In genomic region chr4:1862961-1863296, GRCh38 we compare ENCODE assay signal across 12 cellular contexts. TPM values are rescaled to one million over a fixed set of nuclear protein-coding genes. Genes with fewer than 3 reads are reported as not detected.
A peak's percentile ranks its signal among the peaks of the same experiment; 100 is the strongest.
DNase-seq lines count a peak whose midpoint lies in the region; ATAC-seq, FAIRE-seq and TF ChIP-seq lines count a peak whose summit lies in the region.
"Had no signal": no experiment of that assay in that cellular context is flagged by ENCODE, and none has a peak within 500 bp of the region (broad histone marks: within the 10 kb centered on the region; RNA-seq: fewer than 3 reads in every experiment).

No MANE protein-coding gene starts in this region.

- intact Hi-C loops in CD8-positive, alpha-beta T cell (cut with DNase I, micrococcal nuclease), result loop anchor here in 1 of 2 experiments (1.0 kb wide), 1 partner anchor 7 kb away; no protein-coding TSS in a partner anchor

- H3K36me3 ChIP-seq in CD8-positive, alpha-beta T cell (ENCODE audit: insufficient read depth, low read length), result no peaks in the 10 kb centered on the region
- H3K36me3 ChIP-seq in HUES6 (ENCODE audit: control insufficient read depth, insufficient read depth, low read length) (no peaks in the 10 kb centered on the region), astrocyte (ENCODE audit: insufficient read depth, low read length) (no peaks in the 10 kb centered on the region)
- H3K36me3 ChIP-seq: upper lobe of left lung had no signal

- H2AFZ ChIP-seq in astrocyte (ENCODE audit: low read depth, low read length), result no peak overlapping the region

- TF ChIP-seq CTCF in CD8-positive, alpha-beta T cell (IDR thresholded peaks at IDR 0.05), result no peak
- TF ChIP-seq CTCF in astrocyte (IDR thresholded peaks at IDR 0.05; ENCODE audit: insufficient read depth, low read depth, low read length), result no peak
- TF ChIP-seq CTCF in neural crest cell (conservative IDR thresholded peaks at IDR 0.05), result no peak

- no peaks in the 10 kb centered on the region for H3K9me3 ChIP-seq in CD8-positive, alpha-beta T cell (ENCODE audit: low read length)
- no peaks in the 10 kb centered on the region for H3K9me3 ChIP-seq in HUES6 (ENCODE audit: control insufficient read depth, insufficient read depth, low read depth, low read length)
- H3K9me3 ChIP-seq in astrocyte (ENCODE audit: insufficient read depth, low read depth, low read length), result no peaks in the 10 kb centered on the region
- H3K9me3 ChIP-seq: upper lobe of left lung had no signal

- H3K79me2 ChIP-seq in astrocyte (ENCODE audit: insufficient read depth, low read length), result no peaks in the 10 kb centered on the region

- CTCF ChIA-PET in CD8-positive, alpha-beta T cell (lab: Charles Lee), result interaction anchor here (1.0 to 2.4 kb wide), 2 partner anchors 12 to 37 kb away, joined by 3 to 11 read pairs; no protein-coding TSS in a partner anchor

- ATAC-seq in CD8-positive, alpha-beta T cell, result peak; percentile 13
- no peak for ATAC-seq in HG03354 (IDR thresholded peaks at IDR 0.05; ENCODE audit: poor library complexity, severe bottlenecking, unreplicated experiment)
- no peak for ATAC-seq in HG02798 (IDR thresholded peaks at IDR 0.05; ENCODE audit: poor library complexity, unreplicated experiment)
- ATAC-seq: left cardiac atrium had no signal

- peak overlapping the region; percentile 80 for H3K4me3 Mint-ChIP-seq in CD8-positive, alpha-beta T cell
- H3K4me3 Mint-ChIP-seq in astrocyte (ENCODE audit: unreplicated experiment) (no peak overlapping the region), neural crest cell (peak overlapping the region; percentile 79)

- DNase-seq in CD8-positive, alpha-beta T cell, result no peak
- DNase-seq in astrocyte (ENCODE audit: low read depth) (no peak), neural crest cell (ENCODE audit: low read depth, low spot score) (no peak), GF-D8 (lab: John Stamatoyannopoulos, UW) (no peak)
- DNase-seq: IMR-90, left cardiac atrium, NCI-H1092 had no signal

- H3K27ac Mint-ChIP-seq in CD8-positive, alpha-beta T cell, result peak overlapping the region; percentile 79
- H3K27ac Mint-ChIP-seq in astrocyte (ENCODE audit: unreplicated experiment), result no peak overlapping the region
- H3K27ac Mint-ChIP-seq in neural crest cell (ENCODE audit: unreplicated experiment), result no peak overlapping the region

- no peaks in the 10 kb centered on the region for H3K9me3 Mint-ChIP-seq in CD8-positive, alpha-beta T cell
- no peaks in the 10 kb centered on the region for H3K9me3 Mint-ChIP-seq in astrocyte (ENCODE audit: unreplicated experiment)
- no peaks in the 10 kb centered on the region for H3K9me3 Mint-ChIP-seq in neural crest cell

- POLR2A ChIA-PET in CD8-positive, alpha-beta T cell (lab: Charles Lee), result interaction anchor here (0.5 kb wide), 1 partner anchor 30 kb away, joined by 5 read pairs; no protein-coding TSS in a partner anchor

- H3K27ac ChIP-seq in CD8-positive, alpha-beta T cell (ENCODE audit: low read depth, low read length), result no peak overlapping the region
- H3K27ac ChIP-seq in HUES6 (ENCODE audit: low read depth, low read length) (no peak overlapping the region), astrocyte (ENCODE audit: low read depth, low read length) (no peak overlapping the region)
- H3K27ac ChIP-seq: upper lobe of left lung had no signal

- FAIRE-seq in astrocyte (lab: Jason Lieb, UNC), result no peak
- FAIRE-seq: GM18507 had no signal

- H3K27me3 ChIP-seq in CD8-positive, alpha-beta T cell (ENCODE audit: insufficient read depth, low read length), result no peaks in the 10 kb centered on the region
- peaks cover 98% of the 10 kb centered on the region for H3K27me3 ChIP-seq in HUES6 (ENCODE audit: control insufficient read depth, insufficient read depth, low read length)
- H3K27me3 ChIP-seq in astrocyte (ENCODE audit: insufficient read depth, low read length), result no peaks in the 10 kb centered on the region

- no peaks in the 10 kb centered on the region for H3K36me3 Mint-ChIP-seq in CD8-positive, alpha-beta T cell
- H3K36me3 Mint-ChIP-seq in astrocyte (ENCODE audit: low read depth, unreplicated experiment) (no peaks in the 10 kb centered on the region), neural crest cell (ENCODE audit: low read depth) (no peaks in the 10 kb centered on the region)

- H4K20me1 ChIP-seq in astrocyte (ENCODE audit: insufficient read depth, low read length), result no peaks in the 10 kb centered on the region

- peak overlapping the region; percentile 60 for H3K4me2 ChIP-seq in astrocyte (ENCODE audit: low read length)

- no peaks in the 10 kb centered on the region for H3K27me3 Mint-ChIP-seq in CD8-positive, alpha-beta T cell (ENCODE audit: low read depth)
- H3K27me3 Mint-ChIP-seq in astrocyte (ENCODE audit: low read depth, unreplicated experiment) (peaks cover 40% of the 10 kb centered on the region), neural crest cell (ENCODE audit: low read depth) (peaks cover 12% of the 10 kb centered on the region)

- H3K4me1 Mint-ChIP-seq in CD8-positive, alpha-beta T cell (ENCODE audit: low read depth), result peaks cover 24% of the 10 kb centered on the region
- H3K4me1 Mint-ChIP-seq in astrocyte (ENCODE audit: low read depth, unreplicated experiment) (peaks cover 1% of the 10 kb centered on the region), neural crest cell (peaks cover 53% of the 10 kb centered on the region)

- H3K4me1 ChIP-seq in CD8-positive, alpha-beta T cell (ENCODE audit: insufficient read depth, low read length), result peaks cover 30% of the 10 kb centered on the region
- H3K4me1 ChIP-seq in HUES6 (ENCODE audit: control insufficient read depth, insufficient read depth, low read length) (peaks cover 15% of the 10 kb centered on the region; the same call in 1 of the 2 replicates), astrocyte (ENCODE audit: insufficient read depth, low read length) (peaks cover 10% of the 10 kb centered on the region)

- H3K9ac ChIP-seq in HUES6 (ENCODE audit: low read length) (no peak overlapping the region), astrocyte (ENCODE audit: low read length) (no peak overlapping the region)

- H3K4me3 ChIP-seq in CD8-positive, alpha-beta T cell (ENCODE audit: low read depth, low read length), result peak overlapping the region; percentile 50
- peak overlapping the region; percentile 43; the same call in 1 of the 2 replicates for H3K4me3 ChIP-seq in HUES6 (ENCODE audit: low read depth, low read length)
- no peak overlapping the region for H3K4me3 ChIP-seq in astrocyte (ENCODE audit: insufficient read depth, low read depth, low read length)

RNA-seq across cellular contexts. Expression of gene LETM1, which starts 7.0 kb away (rescaled TPM):
- 10 to 100 TPM; 22.7 to 25.9 TPM for total RNA-seq in CD8-positive, alpha-beta T cell
- 53.1 and 60.3 TPM in 2 replicates for total RNA-seq in astrocyte
- 59.5 and 60.6 TPM in 2 replicates for total RNA-seq in neural crest cell

RNA-seq across cellular contexts. Expression of gene NSD2, which starts 8.3 kb away (rescaled TPM):
- total RNA-seq in CD8-positive, alpha-beta T cell, result 10 to 100 TPM; 27.3 to 32.5 TPM
- total RNA-seq in astrocyte (19.2 and 31.3 TPM in 2 replicates), neural crest cell (269 and 274 TPM in 2 replicates)
